Comparison of ENCODE assay signal across 12 cellular contexts in the genomic region with DNA sequence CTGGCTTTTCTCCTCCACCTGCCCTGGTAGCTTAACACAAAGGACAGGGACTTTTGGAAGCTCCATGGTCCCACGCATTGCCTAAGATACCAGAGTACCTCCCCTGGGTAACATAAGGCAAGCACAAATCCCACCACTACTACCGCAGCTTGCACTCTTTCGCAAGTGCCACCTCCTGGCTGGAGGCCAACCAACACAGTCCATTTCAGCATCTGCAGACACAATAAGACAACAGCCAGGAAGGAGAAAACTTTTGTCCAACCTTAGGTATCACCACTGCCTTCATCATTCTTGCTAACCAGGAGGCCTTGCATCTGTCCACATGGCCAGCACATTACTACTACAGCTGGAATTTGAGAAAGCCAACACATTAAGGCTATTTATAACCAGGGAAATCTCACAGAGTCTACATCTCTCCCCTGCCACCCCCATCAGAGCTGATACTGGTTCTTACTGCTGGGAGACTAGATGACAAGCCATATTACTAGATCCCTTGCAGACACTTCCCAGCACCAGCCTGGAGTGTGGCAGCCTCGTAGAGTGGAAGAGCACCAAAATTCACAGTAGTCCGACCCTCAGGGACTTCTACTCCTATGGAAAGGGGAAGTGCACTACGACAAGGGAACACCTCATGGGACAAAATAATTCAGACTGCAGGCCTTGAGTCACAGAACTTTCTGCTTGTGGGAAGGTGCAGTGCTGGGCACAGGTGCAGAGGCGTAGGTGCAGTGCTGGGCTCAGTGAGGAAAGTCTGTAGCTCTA. TPM values are rescaled to one million over a fixed set of nuclear protein-coding genes. Genes with fewer than 3 reads are reported as not detected.
A peak's percentile ranks its signal among the peaks of the same experiment; 100 is the strongest.
DNase-seq lines count a peak whose midpoint lies in the region; ATAC-seq, FAIRE-seq and TF ChIP-seq lines count a peak whose summit lies in the region.
"Had no signal": no experiment of that assay in that cellular context is flagged by ENCODE, and none has a peak within 500 bp of the region (broad histone marks: within the 10 kb centered on the region; RNA-seq: fewer than 3 reads in every experiment).

No MANE protein-coding gene starts in this region.

- TF ChIP-seq CTCF in A673 (conservative IDR thresholded peaks at IDR 0.05; ENCODE audit: low read depth, low read length) = no peak
- no peak for TF ChIP-seq CTCF in fibroblast of the aortic adventitia (IDR thresholded peaks at IDR 0.05; ENCODE audit: insufficient read depth, low read length)

- no peak overlapping the region for H3K4me2 ChIP-seq in GM23248 (ENCODE audit: unreplicated experiment)

- no peaks in the 10 kb centered on the region for H4K20me1 ChIP-seq in GM23248 (ENCODE audit: insufficient read depth)

- intact Hi-C loops in A673 (cut with micrococcal nuclease; ENCODE audit: unreplicated experiment) = no loop called here

- H2AFZ ChIP-seq in GM23248 = no peak overlapping the region

- in situ Hi-C loops in GM23248 (cut with MboI) = no loop called here

- DNase-seq in A673 (ENCODE audit: low spot score) (peak; percentile 63), GM23248 (peak; percentile 54), OCI-M1 (lab: John Stamatoyannopoulos, UW) (peak; percentile 8), fibroblast of the aortic adventitia (ENCODE audit: low read depth) (peak; percentile 37), GM19239 (ENCODE audit: insufficient read length, low spot score) (no peak), NCI-H2107 (lab: John Stamatoyannopoulos, UW) (no peak)
- DNase-seq: activated CD4-positive, alpha-beta T cell treated with anti-CD3 and anti-CD28 coated beads for 48 hours; C1 segment of cervical spinal cord; NCI-H1092; NCI-H510A treated with DMSO at 0.1 percent for 48 hours had no signal

- no TSS peak for BruUV-seq in A673 (replicated peaks; lab: Mats Ljungman, UMichigan)

- CTCF ChIA-PET in A673 (lab: Charles Lee) = no interaction called here

- H3K27ac ChIP-seq in A673 (ENCODE audit: low read depth, low read length, poor library complexity, severe bottlenecking) = no peak overlapping the region
- H3K27ac ChIP-seq in GM23248 = no peak overlapping the region

- H3K36me3 ChIP-seq in A673 (ENCODE audit: insufficient read depth, low read length, poor library complexity, severe bottlenecking) (no peaks in the 10 kb centered on the region), GM23248 (ENCODE audit: low read depth) (no peaks in the 10 kb centered on the region)

- FAIRE-seq in GM19239 (lab: Jason Lieb, UNC) = no peak

- ATAC-seq in GM18873 (IDR thresholded peaks at IDR 0.05; ENCODE audit: low FRiP score, unreplicated experiment) (no peak), GM19324 (IDR thresholded peaks at IDR 0.05; ENCODE audit: low FRiP score, unreplicated experiment) (no peak)

- H3K9me3 ChIP-seq in A673 (ENCODE audit: low read depth, low read length, poor library complexity, severe bottlenecking) = no peaks in the 10 kb centered on the region
- no peaks in the 10 kb centered on the region for H3K9me3 ChIP-seq in GM23248 (ENCODE audit: low read depth)

- no peaks in the 10 kb centered on the region for H3K9me2 ChIP-seq in GM23248 (ENCODE audit: insufficient read depth)

- H3K4me1 ChIP-seq in A673 (ENCODE audit: insufficient read depth, low read length, poor library complexity, severe bottlenecking) (peaks cover 7% of the 10 kb centered on the region), GM23248 (ENCODE audit: insufficient read depth) (no peaks in the 10 kb centered on the region)

- no peaks in the 10 kb centered on the region for H3K79me2 ChIP-seq in GM23248 (ENCODE audit: insufficient read depth)

- no peak overlapping the region for H3K4me3 ChIP-seq in A673 (ENCODE audit: low read depth, low read length, poor library complexity, severe bottlenecking)
- H3K4me3 ChIP-seq in GM23248 = no peak overlapping the region
- H3K4me3 ChIP-seq in fibroblast of the aortic adventitia (ENCODE audit: low read depth, low read length) = no peak overlapping the region

- no peak overlapping the region for H3K9ac ChIP-seq in GM23248

- POLR2A ChIA-PET in A673 (lab: Charles Lee; ENCODE audit: low non-redundant PET) = no interaction called here

- H3K27me3 ChIP-seq in A673 (replicated peaks; ENCODE audit: insufficient read depth, low read depth, low read length, poor library complexity) (no peaks in the 10 kb centered on the region), GM23248 (replicated peaks; ENCODE audit: insufficient read depth) (peaks cover 13% of the 10 kb centered on the region; the same call in 1 of the 2 replicates)

- 37 to 38% methylated on average over 7 of the region's 7 CpGs for WGBS in GM23248 (ENCODE audit: low coverage in 1 of 2, low lambda C conversion rate in 2 of 2, missing lambda C conversion rate in 2 of 2), 2 experiments

- H3F3A ChIP-seq in GM23248 (ENCODE audit: insufficient read depth) = no peaks in the 10 kb centered on the region

RNA-seq across cellular contexts. Expression of gene CDK13, which starts 39.8 kb away (rescaled TPM):
- total RNA-seq in A673 (2021) (54.2 and 56.6 TPM in 2 replicates), fibroblast of the aortic adventitia (ENCODE audit: low replicate concordance) (67.3 and 77.8 TPM in 2 replicates)
- 41.4 and 52.9 TPM in 2 replicates for total RNA-seq in GM23248 (2014; rRNA removed; shearing (Covaris generic))
- 11.0 and 13.3 TPM in 2 replicates for polyA plus RNA-seq in GM23248 (2016; fragmentation: Nextera tagmentation; extraction: Ambion mirVana)

Comparison
In these comparisons a context has a peak if more than half of its experiments do, and no peak if none do; other contexts are left out.
1. DNase-seq: peak in A673 (single experiment), GM23248 (single experiment), OCI-M1 (single experiment) and fibroblast of the aortic adventitia (single experiment); none in GM19239 (single experiment) and NCI-H2107 (single experiment).